10 cellular contexts compared by ENCODE assay signal in the genomic region with DNA sequence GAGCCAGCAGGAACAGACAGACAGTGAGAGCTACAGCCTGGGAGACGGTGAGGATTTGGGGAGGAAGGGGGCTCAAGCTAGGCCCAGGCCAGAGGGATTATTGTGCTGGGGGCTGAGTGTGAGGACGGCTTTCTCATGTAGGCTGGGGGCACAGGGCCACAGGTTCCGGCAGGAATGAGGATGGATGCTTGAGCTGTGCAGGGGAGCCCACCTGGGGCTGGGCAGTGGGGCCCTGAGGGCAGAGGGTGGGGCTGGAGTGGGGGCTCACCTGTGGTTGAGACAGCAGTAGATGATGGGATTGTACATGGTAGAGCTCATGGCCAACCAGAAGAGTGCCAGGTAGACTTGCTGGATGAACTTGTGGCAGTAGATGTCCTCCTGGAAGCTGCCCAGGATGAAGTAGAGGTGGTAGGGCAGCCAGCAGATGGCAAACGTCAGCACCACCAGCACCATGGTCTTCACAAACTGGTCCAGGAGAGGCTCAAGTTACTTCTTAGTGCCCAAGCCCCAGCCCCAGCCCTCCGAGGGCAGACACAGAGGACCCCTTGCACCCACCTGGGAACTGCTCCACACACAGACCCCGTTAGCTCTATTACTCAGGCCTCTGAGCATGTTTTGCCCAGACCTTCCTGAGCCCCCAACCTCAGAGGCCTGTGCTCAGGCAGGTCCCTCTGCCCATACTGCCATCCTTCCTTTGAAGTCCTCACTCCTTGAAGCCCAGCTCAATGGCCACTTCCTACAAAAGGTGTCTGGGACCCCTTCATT. TPM values are rescaled to one million over a fixed set of nuclear protein-coding genes. Genes with fewer than 3 reads are reported as not detected.
DNase-seq lines count a peak whose midpoint lies in the region; ATAC-seq and TF ChIP-seq lines count a peak whose summit lies in the region.
"Had no signal": no experiment of that assay in that cellular context is flagged by ENCODE, and none has a peak within 500 bp of the region (broad histone marks: within the 10 kb centered on the region; RNA-seq: fewer than 3 reads in every experiment).

No MANE protein-coding gene starts in this region.

- peak overlapping the region in 3 of 5 donors; percentile 44 to 56 (median 54) for H3K9ac ChIP-seq in subcutaneous abdominal adipose tissue (ENCODE audit: low read length in 5 of 5)

- H3K27ac ChIP-seq in left lung: peak overlapping the region; percentile 11 to 13
- H3K27ac ChIP-seq in subcutaneous abdominal adipose tissue (ENCODE audit: low read depth, low read length): peak overlapping the region; percentile 67
- H3K27ac ChIP-seq in WERI-Rb-1: no peak overlapping the region

- peaks cover 7 to 40% of the 10 kb centered on the region in 2 donors for H3K4me1 ChIP-seq in left lung
- peaks cover 5 to 48% (median 31%) of the 10 kb centered on the region in 5 donors for H3K4me1 ChIP-seq in subcutaneous abdominal adipose tissue (ENCODE audit: control insufficient read depth in 5 of 5, insufficient read depth in 5 of 5, low read length in 5 of 5)

- intact Hi-C loops in activated CD4-positive, alpha-beta T cell treated with anti-CD3 and anti-CD28 coated beads for 36 hours (cut with DNase I, micrococcal nuclease): loop anchor here in 1 of 2 experiments (5.0 to 10.0 kb wide), 3 partner anchors 170 to 402 kb away; partner anchors contain the start of gene FAM241B
- intact Hi-C loops in left lung (cut with DNase I): no loop called here

- POLR2A ChIA-PET in activated CD4-positive, alpha-beta T cell treated with anti-CD3 and anti-CD28 coated beads for 36 hours (lab: Charles Lee): interaction anchor here (0.9 to 1.3 kb wide), 2 partner anchors 14 to 86 kb away, joined by 3 to 6 read pairs; no protein-coding TSS in a partner anchor

- H3K4me3 Mint-ChIP-seq in activated CD4-positive, alpha-beta T cell treated with anti-CD3 and anti-CD28 coated beads for 36 hours: no peak overlapping the region
- no peak overlapping the region for H3K4me3 Mint-ChIP-seq in activated naive CD8-positive, alpha-beta T cell

- DNase-seq in activated CD4-positive, alpha-beta T cell treated with anti-CD3 and anti-CD28 coated beads for 36 hours: no peak
- DNase-seq in activated CD4-positive, alpha-beta T cell treated with anti-CD3 and anti-CD28 coated beads for 1 hour: no peak
- DNase-seq in left lung (no peak), epidermal melanocyte (ENCODE audit: insufficient read length, low spot score) (no peak), WERI-Rb-1 (no peak), amniotic stem cell (lab: John Stamatoyannopoulos, UW) (no peak)
- DNase-seq: IMR-90, occipital lobe had no signal

- no peaks in the 10 kb centered on the region for H3K9me3 Mint-ChIP-seq in activated CD4-positive, alpha-beta T cell treated with anti-CD3 and anti-CD28 coated beads for 36 hours (ENCODE audit: low read depth)
- H3K9me3 Mint-ChIP-seq in activated naive CD8-positive, alpha-beta T cell (ENCODE audit: low read depth): no peaks in the 10 kb centered on the region

- TF ChIP-seq CTCF in left lung (IDR thresholded peaks at IDR 0.05): no peak
- no peak for TF ChIP-seq CTCF in WERI-Rb-1 (IDR thresholded peaks at IDR 0.05; ENCODE audit: low read depth, low read length)

- no peaks in the 10 kb centered on the region for H3K27me3 ChIP-seq in left lung
- no peaks in the 10 kb centered on the region for H3K27me3 ChIP-seq in subcutaneous abdominal adipose tissue (ENCODE audit: control insufficient read depth in 5 of 5, insufficient read depth in 4 of 5, low read length in 5 of 5)
- no peaks in the 10 kb centered on the region for H3K27me3 ChIP-seq in WERI-Rb-1 (ENCODE audit: insufficient read depth, low read depth, severe bottlenecking)

- ATAC-seq in activated CD4-positive, alpha-beta T cell treated with anti-CD3 and anti-CD28 coated beads for 36 hours: no peak
- ATAC-seq in left lung: no peak

- H3K4me3 ChIP-seq in left lung: no peak overlapping the region
- peak overlapping the region in 3 of 5 donors; percentile 9 to 40 (median 17) for H3K4me3 ChIP-seq in subcutaneous abdominal adipose tissue (ENCODE audit: low read depth in 1 of 5, low read length in 5 of 5)
- no peak overlapping the region for H3K4me3 ChIP-seq in WERI-Rb-1 (ENCODE audit: low read depth, low read length)

- H3K27ac Mint-ChIP-seq in activated CD4-positive, alpha-beta T cell treated with anti-CD3 and anti-CD28 coated beads for 36 hours: peak overlapping the region; percentile 53
- H3K27ac Mint-ChIP-seq in activated naive CD8-positive, alpha-beta T cell: peak overlapping the region; percentile 29

- no peaks in the 10 kb centered on the region for H3K9me3 ChIP-seq in left lung
- H3K9me3 ChIP-seq in subcutaneous abdominal adipose tissue (ENCODE audit: control insufficient read depth in 5 of 5, low read length in 5 of 5): no peaks in the 10 kb centered on the region
- no peaks in the 10 kb centered on the region for H3K9me3 ChIP-seq in WERI-Rb-1 (ENCODE audit: severe bottlenecking)

- CTCF ChIA-PET in activated CD4-positive, alpha-beta T cell treated with anti-CD3 and anti-CD28 coated beads for 36 hours (lab: Charles Lee): interaction anchor here (0.6 to 3.8 kb wide), 23 partner anchors 11 to 282 kb away, joined by 3 to 15 read pairs (median 4); no protein-coding TSS in a partner anchor

- no peaks in the 10 kb centered on the region for H3K27me3 Mint-ChIP-seq in activated CD4-positive, alpha-beta T cell treated with anti-CD3 and anti-CD28 coated beads for 36 hours
- no peaks in the 10 kb centered on the region for H3K27me3 Mint-ChIP-seq in activated naive CD8-positive, alpha-beta T cell

- H3K36me3 Mint-ChIP-seq in activated CD4-positive, alpha-beta T cell treated with anti-CD3 and anti-CD28 coated beads for 36 hours (ENCODE audit: low read depth): peaks cover 17% of the 10 kb centered on the region
- no peaks in the 10 kb centered on the region for H3K36me3 Mint-ChIP-seq in activated naive CD8-positive, alpha-beta T cell

- peaks cover 0 to 24% of the 10 kb centered on the region in 2 donors for H3K36me3 ChIP-seq in left lung
- H3K36me3 ChIP-seq in subcutaneous abdominal adipose tissue (ENCODE audit: control insufficient read depth in 5 of 5, insufficient read depth in 5 of 5, low read length in 5 of 5): peaks cover 0 to 6% (median 4%) of the 10 kb centered on the region in 5 donors
- H3K36me3 ChIP-seq in WERI-Rb-1: no peaks in the 10 kb centered on the region

- peaks cover 11% of the 10 kb centered on the region for H3K4me1 Mint-ChIP-seq in activated CD4-positive, alpha-beta T cell treated with anti-CD3 and anti-CD28 coated beads for 36 hours
- H3K4me1 Mint-ChIP-seq in activated naive CD8-positive, alpha-beta T cell (ENCODE audit: low read depth): peaks cover 11% of the 10 kb centered on the region

RNA-seq across cellular contexts. Expression of gene TACR2, which starts 9.7 kb away (rescaled TPM):
- not detected for total RNA-seq in activated CD4-positive, alpha-beta T cell treated with anti-CD3 and anti-CD28 coated beads for 36 hours
- under 1 TPM; 0.31 to 0.55 TPM for total RNA-seq in left lung
- total RNA-seq: IMR-90 had no signal

RNA-seq across cellular contexts. Expression of gene TSPAN15, which starts 44.3 kb away (rescaled TPM):
- under 1 TPM; 0.85 to 0.91 TPM for total RNA-seq in activated CD4-positive, alpha-beta T cell treated with anti-CD3 and anti-CD28 coated beads for 36 hours
- 10 to 100 TPM; 52.4 to 67.9 TPM for total RNA-seq in left lung
- total RNA-seq: IMR-90 had no signal

Comparison
In these comparisons a context has a peak if more than half of its experiments do, and no peak if none do; other contexts are left out.
1. H3K4me3 ChIP-seq: peak in subcutaneous abdominal adipose tissue (3 of 5); none in left lung (0 of 2) and WERI-Rb-1 (single experiment).
2. RNA of gene TSPAN15, which starts 44.3 kb away (total RNA-seq): 52.4 to 67.9 TPM in left lung; 0.85 to 0.91 TPM in activated CD4-positive, alpha-beta T cell treated with anti-CD3 and anti-CD28 coated beads for 36 hours; every median in the first group is over 10 times any median in the second.